Comparison of ENCODE assay signal across 8 cellular contexts in genomic region chr19:36054119-36054732, GRCh38.
DNase-seq lines count a peak whose midpoint lies in the region; ATAC-seq, FAIRE-seq and TF ChIP-seq lines count a peak whose summit lies in the region.

Gene THAP8, minus strand, starts transcription at chr19:36054285. Its CDS starts 68 bp downstream, at chr19:36054217.

- peak within 1 kb of the TSS; percentile 87 for H3K9ac ChIP-seq in ES-I3 (ENCODE audit: low read depth, low read length)

- peaks cover 50% of the 10 kb centered on the region for H3K4me1 Mint-ChIP-seq in nephron progenitor cell
- H3K4me1 Mint-ChIP-seq in stimulated activated naive CD8-positive, alpha-beta T cell treated with anti-CD3 and anti-CD28 coated beads, Interleukin-15, amount 100 ng/mL, for 72 hours = peaks cover 28% of the 10 kb centered on the region

- peak within 1 kb of the TSS; percentile 80 for H3K27ac ChIP-seq in RWPE2 (ENCODE audit: poor library complexity, severe bottlenecking)

- peak within 1 kb of the TSS; percentile 79 for H3K4me3 ChIP-seq in RWPE2 (ENCODE audit: severe bottlenecking)

- TF ChIP-seq CTCF in RWPE2 (IDR thresholded peaks at IDR 0.05; ENCODE audit: poor library complexity, severe bottlenecking) = peak; percentile 47
- TF ChIP-seq CTCF in nephron progenitor cell (IDR thresholded peaks at IDR 0.05) = peak; percentile 16

- TF ChIP-seq POLR2A in H54 (IDR thresholded peaks at IDR 0.05; ENCODE audit: low read depth, low read length) = peak; percentile 62

- H3K36me3 ChIP-seq in ES-I3 (ENCODE audit: insufficient read depth, low read length) = no peaks in the 10 kb centered on the region
- H3K36me3 ChIP-seq in RWPE2 (ENCODE audit: low read depth) = peaks cover 7% of the 10 kb centered on the region; the same call in 1 of the 2 replicates

- H3K9me3 ChIP-seq in ES-I3 (ENCODE audit: control insufficient read depth, insufficient read depth, low read length) (no peaks in the 10 kb centered on the region), RWPE2 (ENCODE audit: severe bottlenecking) (no peaks in the 10 kb centered on the region)

- H3K36me3 Mint-ChIP-seq in nephron progenitor cell (ENCODE audit: low read depth) = peaks cover 5% of the 10 kb centered on the region

- ATAC-seq in RWPE2 (ENCODE audit: low read depth) = peak; percentile 79
- ATAC-seq in stimulated activated naive CD8-positive, alpha-beta T cell treated with anti-CD3 and anti-CD28 coated beads, Interleukin-15, amount 100 ng/mL, for 72 hours = peak; percentile 93

- peak within 1 kb of the TSS; percentile 95 for H3K27ac Mint-ChIP-seq in nephron progenitor cell
- H3K27ac Mint-ChIP-seq in stimulated activated naive CD8-positive, alpha-beta T cell treated with anti-CD3 and anti-CD28 coated beads, Interleukin-15, amount 100 ng/mL, for 72 hours = peak within 1 kb of the TSS; percentile 97 to 98

- no peaks in the 10 kb centered on the region for H3K27me3 ChIP-seq in RWPE2 (ENCODE audit: insufficient read depth, poor library complexity, severe bottlenecking)

- H3K9me3 Mint-ChIP-seq in nephron progenitor cell = no peaks in the 10 kb centered on the region
- no peaks in the 10 kb centered on the region for H3K9me3 Mint-ChIP-seq in stimulated activated naive CD8-positive, alpha-beta T cell treated with anti-CD3 and anti-CD28 coated beads, Interleukin-15, amount 100 ng/mL, for 72 hours

- peak within 1 kb of the TSS; percentile 94 for H3K4me3 Mint-ChIP-seq in nephron progenitor cell
- H3K4me3 Mint-ChIP-seq in stimulated activated naive CD8-positive, alpha-beta T cell treated with anti-CD3 and anti-CD28 coated beads, Interleukin-15, amount 100 ng/mL, for 72 hours = peak within 1 kb of the TSS; percentile 93 to 97

- FAIRE-seq in H54 (lab: Jason Lieb, UNC) = peak; percentile 67

- peaks cover 7% of the 10 kb centered on the region for H3K4me1 ChIP-seq in ES-I3 (ENCODE audit: insufficient read depth, low read length)
- peaks cover 3% of the 10 kb centered on the region for H3K4me1 ChIP-seq in RWPE2 (ENCODE audit: insufficient read depth, poor library complexity, severe bottlenecking)

- peak; percentile 99 for DNase-seq in H54 (ENCODE audit: insufficient read length, low spot score)
- peak; percentile 99 for DNase-seq in LoVo (ENCODE audit: low spot score)
- DNase-seq in RWPE2 (ENCODE audit: low spot score) = peak; percentile 98
- peak; percentile 100 for DNase-seq in activated effector memory CD4-positive, alpha-beta T cell treated with anti-CD3 and anti-CD28 coated beads, Interleukin-2, amount 50 U/mL, for 16 hours
- DNase-seq in fibroblast of the conjunctiva (ENCODE audit: low read depth) = peak; percentile 99
- DNase-seq in nephron progenitor cell = peak; percentile 97
- DNase-seq in stimulated activated naive CD8-positive, alpha-beta T cell treated with anti-CD3 and anti-CD28 coated beads, Interleukin-15, amount 100 ng/mL, for 72 hours = peak; percentile 99

- H3K27me3 Mint-ChIP-seq in nephron progenitor cell (ENCODE audit: low read depth, poor library complexity) = no peaks in the 10 kb centered on the region
- H3K27me3 Mint-ChIP-seq in stimulated activated naive CD8-positive, alpha-beta T cell treated with anti-CD3 and anti-CD28 coated beads, Interleukin-15, amount 100 ng/mL, for 72 hours = no peaks in the 10 kb centered on the region

Comparison
In these comparisons a context has a peak if more than half of its experiments do, and no peak if none do; other contexts are left out.
1. Peak in every context shown above with its lines: DNase-seq, ATAC-seq, H3K4me3 ChIP-seq and H3K27ac ChIP-seq.